ENCODE assay signal across 25 cellular contexts in genomic region chr9:134830926-134831720, GRCh38. TPM values are rescaled to one million over a fixed set of nuclear protein-coding genes. Genes with fewer than 3 reads are reported as not detected.
DNase-seq lines count a peak whose midpoint lies in the region; FAIRE-seq and TF ChIP-seq lines count a peak whose summit lies in the region.
"Had no signal": no experiment of that assay in that cellular context is flagged by ENCODE, and none has a peak within 500 bp of the region (broad histone marks: within the 10 kb centered on the region; RNA-seq: fewer than 3 reads in every experiment).

No MANE protein-coding gene starts in this region.

- H3K27ac Mint-ChIP-seq in astrocyte (ENCODE audit: unreplicated experiment): peak overlapping the region; percentile 47
- H3K27ac Mint-ChIP-seq: CD14-positive monocyte; CD4-positive, alpha-beta T cell; CD8-positive, alpha-beta memory T cell had no signal

- H3K9me3 ChIP-seq in astrocyte (ENCODE audit: insufficient read depth, low read depth, low read length) (no peaks in the 10 kb centered on the region), neuronal stem cell (replicated peaks in 1 of 2; ENCODE audit: control insufficient read depth in 2 of 2, insufficient read depth in 1 of 2, low read depth in 1 of 2, low read length in 2 of 2) (peaks cover 0 to 3% of the 10 kb centered on the region in 2 donors), vagina (no peaks in the 10 kb centered on the region)
- H3K9me3 ChIP-seq: BE2C; BLaER1 treated with 17β-estradiol and CSF1 and Interleukin-3, amounts not matched to agents 10 nM and 100 nM had no signal

- H3K9ac ChIP-seq in astrocyte (ENCODE audit: low read length) (no peak overlapping the region), neuronal stem cell (ENCODE audit: low read depth, low read length, poor library complexity) (peak overlapping the region; percentile 4)
- H3K9ac ChIP-seq: BLaER1 treated with 17β-estradiol and CSF1 and Interleukin-3, amounts not matched to agents 10 nM and 100 nM; GM23248 had no signal

- no peak overlapping the region for H2BK15ac ChIP-seq in neuronal stem cell (ENCODE audit: low read length)

- H2AK5ac ChIP-seq in neuronal stem cell (ENCODE audit: low read depth, low read length): peak overlapping the region; percentile 58

- no peak overlapping the region for H3K27ac ChIP-seq in astrocyte (ENCODE audit: low read depth, low read length)
- no peak overlapping the region for H3K27ac ChIP-seq in neuronal stem cell (replicated peaks; ENCODE audit: low read length)
- no peak overlapping the region for H3K27ac ChIP-seq in vagina
- H3K27ac ChIP-seq: 22Rv1; BLaER1 treated with 17β-estradiol and CSF1 and Interleukin-3, amounts not matched to agents 10 nM and 100 nM; GM23248 had no signal

- intact Hi-C loops in vagina (cut with DNase I): no loop called here

- no peak overlapping the region for H3K14ac ChIP-seq in neuronal stem cell (ENCODE audit: low read length)

- H3K36me3 ChIP-seq in astrocyte (ENCODE audit: insufficient read depth, low read length) (peaks cover 53% of the 10 kb centered on the region), neuronal stem cell (replicated peaks in 1 of 2; ENCODE audit: control insufficient read depth in 2 of 2, insufficient read depth in 2 of 2, low read length in 2 of 2) (peaks cover 0 to 9% of the 10 kb centered on the region in 2 donors), vagina (peaks cover 0 to 13% of the 10 kb centered on the region in 2 donors)
- H3K36me3 ChIP-seq: BE2C had no signal

- no peak overlapping the region for H3K4me3 Mint-ChIP-seq in astrocyte (ENCODE audit: unreplicated experiment)
- H3K4me3 Mint-ChIP-seq: CD14-positive monocyte; CD4-positive, alpha-beta T cell; CD8-positive, alpha-beta memory T cell had no signal

- no peak for FAIRE-seq in astrocyte (lab: Jason Lieb, UNC)
- FAIRE-seq: A204.1, D721Med, GM12891, GM18507, H1 had no signal

- H3K18ac ChIP-seq in neuronal stem cell (ENCODE audit: low read length): peak overlapping the region; percentile 70

- H3K4me1 ChIP-seq in astrocyte (ENCODE audit: insufficient read depth, low read length): no peaks in the 10 kb centered on the region
- H3K4me1 ChIP-seq in neuronal stem cell (ENCODE audit: control insufficient read depth in 2 of 2, insufficient read depth in 1 of 2, low read depth in 1 of 2, low read length in 2 of 2): peaks cover 0 to 10% of the 10 kb centered on the region in 2 donors
- H3K4me1 ChIP-seq in vagina: peaks cover 4% of the 10 kb centered on the region
- H3K4me1 ChIP-seq: BE2C had no signal

- WGBS in neuronal stem cell (ENCODE audit: extremely low coverage in 2 of 2, insufficient read length in 2 of 2, insufficient replicate concordance in 1 of 2), 2 donors: no CpG with 5 or more reads among the region's 21 CpGs

- H3K79me2 ChIP-seq in astrocyte (ENCODE audit: insufficient read depth, low read length): peaks cover 18% of the 10 kb centered on the region

- H2BK12ac ChIP-seq in neuronal stem cell (ENCODE audit: low read length): no peak overlapping the region

- peaks cover 4% of the 10 kb centered on the region for H3K79me1 ChIP-seq in neuronal stem cell (ENCODE audit: low read depth, low read length)

- no peak overlapping the region for H2AFZ ChIP-seq in astrocyte (ENCODE audit: low read depth, low read length)
- H2AFZ ChIP-seq in neuronal stem cell (ENCODE audit: low read length): no peak overlapping the region
- H2AFZ ChIP-seq: GM23248 had no signal

- no peak overlapping the region for H2BK5ac ChIP-seq in neuronal stem cell (ENCODE audit: low read length)

- H3K4me2 ChIP-seq in astrocyte (ENCODE audit: low read length) (no peak overlapping the region), neuronal stem cell (ENCODE audit: insufficient read depth, low read length, poor library complexity, severe bottlenecking) (no peak overlapping the region)

- no peak overlapping the region for H3K4me3 ChIP-seq in astrocyte (ENCODE audit: insufficient read depth, low read depth, low read length)
- H3K4me3 ChIP-seq in neuronal stem cell (ENCODE audit: low read length in 2 of 2): no peak overlapping the region
- no peak overlapping the region for H3K4me3 ChIP-seq in vagina
- H3K4me3 ChIP-seq: BLaER1 treated with 17β-estradiol and CSF1 and Interleukin-3, amounts not matched to agents 10 nM and 100 nM; GM23248 had no signal

- H3K9me3 Mint-ChIP-seq in astrocyte (ENCODE audit: unreplicated experiment): no peaks in the 10 kb centered on the region
- H3K9me3 Mint-ChIP-seq: CD14-positive monocyte; CD4-positive, alpha-beta T cell; CD8-positive, alpha-beta memory T cell had no signal

- no peak overlapping the region for H3K4ac ChIP-seq in neuronal stem cell (ENCODE audit: low read length)

- DNase-seq in NCI-H1694 treated with DMSO at 0.1 percent for 48 hours (lab: John Stamatoyannopoulos, UW) (peak; percentile 5), NCI-H1694 (lab: John Stamatoyannopoulos, UW) (no peak), astrocyte (ENCODE audit: low read depth) (no peak), neuronal stem cell (ENCODE audit: low spot score) (no peak), Kasumi-1 (lab: John Stamatoyannopoulos, UW) (no peak), NCI-H446 (lab: John Stamatoyannopoulos, UW) (no peak), vagina (ENCODE audit: extremely low spot score in 2 of 2) (no peak)
- DNase-seq: AML-193; BE2C; CD4-positive, alpha-beta T cell; CD8-positive, alpha-beta memory T cell; DMS79; EL; GF-D8; GM23248; H7; HCEC 1CT had no signal

- peaks cover 13% of the 10 kb centered on the region for H3K36me3 Mint-ChIP-seq in astrocyte (ENCODE audit: low read depth, unreplicated experiment)
- H3K36me3 Mint-ChIP-seq: CD14-positive monocyte; CD8-positive, alpha-beta memory T cell had no signal

- no peak overlapping the region for H4K91ac ChIP-seq in neuronal stem cell (ENCODE audit: low read depth, low read length, poor library complexity)

- TF ChIP-seq CTCF in astrocyte (IDR thresholded peaks at IDR 0.05; ENCODE audit: insufficient read depth, low read depth, low read length) (no peak), vagina (IDR thresholded peaks at IDR 0.05) (no peak)

- no peaks in the 10 kb centered on the region for H3K27me3 Mint-ChIP-seq in astrocyte (ENCODE audit: low read depth, unreplicated experiment)
- H3K27me3 Mint-ChIP-seq: CD4-positive, alpha-beta T cell; CD8-positive, alpha-beta memory T cell had no signal

- no peak overlapping the region for H3K23ac ChIP-seq in neuronal stem cell (ENCODE audit: low read depth, low read length, poor library complexity)

- H3K27me3 ChIP-seq in astrocyte (ENCODE audit: insufficient read depth, low read length): no peaks in the 10 kb centered on the region
- H3K27me3 ChIP-seq in neuronal stem cell (ENCODE audit: control insufficient read depth in 3 of 3, insufficient read depth in 3 of 3, low read depth in 1 of 3, low read length in 3 of 3): peaks cover 0 to 23% (median 4%) of the 10 kb centered on the region in 3 experiments
- H3K27me3 ChIP-seq in vagina: no peaks in the 10 kb centered on the region
- H3K27me3 ChIP-seq: BE2C had no signal

- H3K4me1 Mint-ChIP-seq in astrocyte (ENCODE audit: low read depth, unreplicated experiment): peaks cover 4% of the 10 kb centered on the region
- H3K4me1 Mint-ChIP-seq: CD14-positive monocyte; CD8-positive, alpha-beta memory T cell had no signal

- TF ChIP-seq POLR2A in vagina (IDR thresholded peaks at IDR 0.05): no peak

- no peak overlapping the region for H4K8ac ChIP-seq in neuronal stem cell (ENCODE audit: low read depth, low read length)

- H2BK120ac ChIP-seq in neuronal stem cell (ENCODE audit: low read depth, low read length): no peak overlapping the region

- H4K20me1 ChIP-seq in astrocyte (ENCODE audit: insufficient read depth, low read length): peaks cover 96% of the 10 kb centered on the region

RNA-seq across cellular contexts. Expression of gene FCN2, which starts 49.5 kb away (rescaled TPM):
- not detected in 2 replicates for total RNA-seq in astrocyte
- polyA plus RNA-seq in neuronal stem cell (2013, experiment 1 of 2): not detected
- not detected for polyA plus RNA-seq in neuronal stem cell (2013, experiment 2 of 2)
- not detected for total RNA-seq in vagina
- total RNA-seq: CD4-positive, alpha-beta T cell; CD8-positive, alpha-beta memory T cell; GM23248; H1; H7 had no signal
- polyA plus RNA-seq: CD14-positive monocyte; CD8-positive, alpha-beta memory T cell; GM23248; H1 had no signal
